8 cellular contexts compared by ENCODE assay signal in the genomic region with DNA sequence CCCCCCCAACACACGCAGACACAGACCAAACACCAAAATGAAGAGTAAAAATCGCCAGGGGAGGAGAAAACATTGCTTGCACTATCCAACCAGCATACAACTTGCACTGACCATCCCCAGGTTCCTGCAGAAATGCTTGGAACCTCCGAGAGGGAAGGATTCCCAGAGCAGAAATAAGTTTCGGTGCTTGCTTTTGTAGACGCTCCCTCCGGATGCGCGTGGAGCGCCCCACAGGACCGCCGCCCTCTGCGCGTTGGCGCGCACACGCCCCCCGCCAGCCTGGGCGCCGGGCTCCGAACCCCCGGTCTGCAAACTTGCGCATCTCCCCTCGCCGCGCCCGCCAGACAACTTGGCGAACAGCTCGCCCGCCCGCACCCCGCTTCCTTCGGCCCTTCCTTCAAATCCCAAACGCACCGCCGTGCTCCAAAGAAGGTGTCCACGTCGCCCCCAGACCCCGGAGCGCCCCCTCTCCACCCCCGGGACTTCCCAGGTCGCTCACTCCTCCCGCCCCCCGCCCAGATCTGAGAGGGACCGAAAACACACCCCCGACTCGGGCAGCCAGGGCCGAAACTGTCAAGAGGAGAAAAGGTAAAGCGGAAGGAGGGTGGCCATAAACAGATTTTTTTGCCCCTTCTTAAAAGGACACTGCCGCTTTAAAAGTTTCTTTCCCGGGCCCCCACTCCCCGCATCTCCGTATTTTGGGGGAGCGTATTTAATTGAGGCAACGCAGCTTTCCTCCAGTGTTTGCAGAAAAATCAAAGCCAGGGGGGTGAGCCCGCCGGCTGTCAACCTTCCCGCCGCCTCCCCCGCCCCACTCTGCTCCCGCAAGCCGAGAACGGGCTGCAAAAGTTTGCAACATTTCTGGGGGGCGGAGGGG. TPM values are rescaled to one million over a fixed set of nuclear protein-coding genes. Genes with fewer than 3 reads are reported as not detected.
DNase-seq lines count a peak whose midpoint lies in the region; ATAC-seq and TF ChIP-seq lines count a peak whose summit lies in the region.

No MANE protein-coding gene starts in this region.

- TF ChIP-seq CTCF in retinal pigment epithelial cell (conservative IDR thresholded peaks at IDR 0.05; ENCODE audit: low read depth, low read length) = no peak

- no peak overlapping the region for H3K27ac Mint-ChIP-seq in activated CD4-positive, alpha-beta memory T cell treated with anti-CD3 and anti-CD28 coated beads for 36 hours
- H3K27ac Mint-ChIP-seq in activated CD4-positive, alpha-beta memory T cell treated with anti-CD3 and anti-CD28 coated beads, Interleukin-2, amount 10 ng/mL, durations not matched to agents 7 days and 5 days = no peak overlapping the region
- H3K27ac Mint-ChIP-seq in activated T-helper 1 cell treated with anti-CD3 and anti-CD28 coated beads, Interleukin-12 subunit alpha, Interleukin-12 subunit beta, Interleukin-2, Interleukin-4 antibody, amounts not matched to agents 30 ng/mL and 10 ng/mL and 1 ng/mL, durations not matched to agents 14 hours and 24 hours and 36 hours = no peak overlapping the region

- peak; percentile 13 to 24 for ATAC-seq in left cardiac atrium

- H3K9me3 Mint-ChIP-seq in activated CD4-positive, alpha-beta memory T cell treated with anti-CD3 and anti-CD28 coated beads for 36 hours = no peaks in the 10 kb centered on the region
- no peaks in the 10 kb centered on the region for H3K9me3 Mint-ChIP-seq in activated CD4-positive, alpha-beta memory T cell treated with anti-CD3 and anti-CD28 coated beads, Interleukin-2, amount 10 ng/mL, durations not matched to agents 7 days and 5 days
- H3K9me3 Mint-ChIP-seq in activated T-helper 1 cell treated with anti-CD3 and anti-CD28 coated beads, Interleukin-12 subunit alpha, Interleukin-12 subunit beta, Interleukin-2, Interleukin-4 antibody, amounts not matched to agents 30 ng/mL and 10 ng/mL and 1 ng/mL, durations not matched to agents 14 hours and 24 hours and 36 hours = no peaks in the 10 kb centered on the region

- H3K4me1 Mint-ChIP-seq in activated CD4-positive, alpha-beta memory T cell treated with anti-CD3 and anti-CD28 coated beads for 36 hours (ENCODE audit: low read depth) = peaks cover 10% of the 10 kb centered on the region
- peaks cover 3% of the 10 kb centered on the region for H3K4me1 Mint-ChIP-seq in activated CD4-positive, alpha-beta memory T cell treated with anti-CD3 and anti-CD28 coated beads, Interleukin-2, amount 10 ng/mL, durations not matched to agents 7 days and 5 days
- H3K4me1 Mint-ChIP-seq in activated T-helper 1 cell treated with anti-CD3 and anti-CD28 coated beads, Interleukin-12 subunit alpha, Interleukin-12 subunit beta, Interleukin-2, Interleukin-4 antibody, amounts not matched to agents 30 ng/mL and 10 ng/mL and 1 ng/mL, durations not matched to agents 14 hours and 24 hours and 36 hours (ENCODE audit: low read depth) = peaks cover 5% of the 10 kb centered on the region

- H3K4me3 ChIP-seq in retinal pigment epithelial cell (ENCODE audit: low read length) = peak overlapping the region; percentile 76

- H3K4me3 Mint-ChIP-seq in activated CD4-positive, alpha-beta memory T cell treated with anti-CD3 and anti-CD28 coated beads for 36 hours = peak overlapping the region; percentile 21
- H3K4me3 Mint-ChIP-seq in activated CD4-positive, alpha-beta memory T cell treated with anti-CD3 and anti-CD28 coated beads, Interleukin-2, amount 10 ng/mL, durations not matched to agents 7 days and 5 days = no peak overlapping the region
- peak overlapping the region; percentile 65 for H3K4me3 Mint-ChIP-seq in activated T-helper 1 cell treated with anti-CD3 and anti-CD28 coated beads, Interleukin-12 subunit alpha, Interleukin-12 subunit beta, Interleukin-2, Interleukin-4 antibody, amounts not matched to agents 30 ng/mL and 10 ng/mL and 1 ng/mL, durations not matched to agents 14 hours and 24 hours and 36 hours

- H3K36me3 Mint-ChIP-seq in activated CD4-positive, alpha-beta memory T cell treated with anti-CD3 and anti-CD28 coated beads for 36 hours = no peaks in the 10 kb centered on the region
- H3K36me3 Mint-ChIP-seq in activated CD4-positive, alpha-beta memory T cell treated with anti-CD3 and anti-CD28 coated beads, Interleukin-2, amount 10 ng/mL, durations not matched to agents 7 days and 5 days (ENCODE audit: low read depth) = no peaks in the 10 kb centered on the region
- H3K36me3 Mint-ChIP-seq in activated T-helper 1 cell treated with anti-CD3 and anti-CD28 coated beads, Interleukin-12 subunit alpha, Interleukin-12 subunit beta, Interleukin-2, Interleukin-4 antibody, amounts not matched to agents 30 ng/mL and 10 ng/mL and 1 ng/mL, durations not matched to agents 14 hours and 24 hours and 36 hours (ENCODE audit: low read depth) = no peaks in the 10 kb centered on the region

- H3K27me3 Mint-ChIP-seq in activated CD4-positive, alpha-beta memory T cell treated with anti-CD3 and anti-CD28 coated beads for 36 hours = peaks cover 53% of the 10 kb centered on the region
- peaks cover 62% of the 10 kb centered on the region for H3K27me3 Mint-ChIP-seq in activated CD4-positive, alpha-beta memory T cell treated with anti-CD3 and anti-CD28 coated beads, Interleukin-2, amount 10 ng/mL, durations not matched to agents 7 days and 5 days
- H3K27me3 Mint-ChIP-seq in activated T-helper 1 cell treated with anti-CD3 and anti-CD28 coated beads, Interleukin-12 subunit alpha, Interleukin-12 subunit beta, Interleukin-2, Interleukin-4 antibody, amounts not matched to agents 30 ng/mL and 10 ng/mL and 1 ng/mL, durations not matched to agents 14 hours and 24 hours and 36 hours (ENCODE audit: insufficient read depth) = peaks cover 72% of the 10 kb centered on the region

- CTCF ChIA-PET in activated CD4-positive, alpha-beta memory T cell treated with anti-CD3 and anti-CD28 coated beads for 36 hours (lab: Charles Lee) = no interaction called here
- CTCF ChIA-PET in activated CD4-positive, alpha-beta memory T cell treated with anti-CD3 and anti-CD28 coated beads, Interleukin-2, amount 10 ng/mL, durations not matched to agents 7 days and 5 days (lab: Charles Lee) = interaction anchor here (0.6 to 1.0 kb wide), 2 partner anchors 33 to 832 kb away, joined by 3 to 5 read pairs; no protein-coding TSS in a partner anchor

- intact Hi-C loops in activated CD4-positive, alpha-beta memory T cell treated with anti-CD3 and anti-CD28 coated beads for 36 hours (cut with micrococcal nuclease) = no loop called here
- intact Hi-C loops in activated T-helper 1 cell treated with anti-CD3 and anti-CD28 coated beads, Interleukin-12 subunit alpha, Interleukin-12 subunit beta, Interleukin-2, Interleukin-4 antibody, amounts not matched to agents 30 ng/mL and 10 ng/mL and 1 ng/mL, durations not matched to agents 14 hours and 24 hours and 36 hours (cut with micrococcal nuclease) = no loop called here
- intact Hi-C loops in left cardiac atrium (cut with DNase I) = no loop called here

- POLR2A ChIA-PET in activated CD4-positive, alpha-beta memory T cell treated with anti-CD3 and anti-CD28 coated beads for 36 hours (lab: Charles Lee) = no interaction called here
- POLR2A ChIA-PET in activated CD4-positive, alpha-beta memory T cell treated with anti-CD3 and anti-CD28 coated beads, Interleukin-2, amount 10 ng/mL, durations not matched to agents 7 days and 5 days (lab: Charles Lee) = no interaction called here

- DNase-seq in activated CD4-positive, alpha-beta memory T cell treated with anti-CD3 and anti-CD28 coated beads for 36 hours = no peak
- no peak for DNase-seq in activated CD4-positive, alpha-beta memory T cell treated with anti-CD3 and anti-CD28 coated beads, Interleukin-2, amount 10 ng/mL, durations not matched to agents 7 days and 5 days
- DNase-seq in activated T-helper 1 cell treated with anti-CD3 and anti-CD28 coated beads, Interleukin-12 subunit alpha, Interleukin-12 subunit beta, Interleukin-2, Interleukin-4 antibody, amounts not matched to agents 30 ng/mL and 10 ng/mL and 1 ng/mL, durations not matched to agents 14 hours and 24 hours and 36 hours (ENCODE audit: low spot score) = no peak
- no peak for DNase-seq in left cardiac atrium
- DNase-seq in retinal pigment epithelial cell (ENCODE audit: low read depth) = no peak
- DNase-seq in SHP77 treated with DMSO at 0.1 percent for 48 hours (lab: John Stamatoyannopoulos, UW) = no peak
- no peak for DNase-seq in midbrain (lab: John Stamatoyannopoulos, UW)
- DNase-seq in CD1c-positive myeloid dendritic cell (ENCODE audit: extremely low spot score) = no peak

RNA-seq across cellular contexts. Expression of gene RORA, which starts 0.8 kb away (rescaled TPM):
- 10 to 100 TPM; 37.3 to 37.9 TPM for total RNA-seq in activated CD4-positive, alpha-beta memory T cell treated with anti-CD3 and anti-CD28 coated beads for 36 hours
- 10 to 100 TPM; 61.9 to 64.3 TPM for total RNA-seq in activated CD4-positive, alpha-beta memory T cell treated with anti-CD3 and anti-CD28 coated beads, Interleukin-2, amount 10 ng/mL, durations not matched to agents 7 days and 5 days
- total RNA-seq in activated T-helper 1 cell treated with anti-CD3 and anti-CD28 coated beads, Interleukin-12 subunit alpha, Interleukin-12 subunit beta, Interleukin-2, Interleukin-4 antibody, amounts not matched to agents 30 ng/mL and 10 ng/mL and 1 ng/mL, durations not matched to agents 14 hours and 24 hours and 36 hours = 31.1 and 31.5 TPM in 2 replicates
- 10 to 100 TPM; 15.5 to 16.0 TPM for total RNA-seq in left cardiac atrium
